In the genomic region with DNA sequence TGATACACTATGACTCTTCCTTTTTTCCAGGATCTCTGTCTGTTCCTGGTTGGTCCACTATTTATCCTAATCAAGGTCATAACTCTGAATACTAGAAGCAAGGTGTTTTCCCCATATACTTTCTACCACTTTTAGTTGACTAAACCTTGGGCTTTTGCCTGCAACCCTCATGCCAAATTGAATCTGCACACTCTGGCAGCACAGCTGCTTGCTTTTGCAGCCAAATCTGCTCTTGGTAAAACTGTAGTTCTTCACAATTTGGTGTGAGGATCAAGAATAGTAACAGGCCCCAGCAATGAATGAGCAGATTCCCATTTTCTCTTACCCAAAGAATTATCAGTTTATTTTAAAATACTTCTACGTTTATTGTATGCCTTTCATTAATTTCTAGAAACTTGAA, we compare ENCODE assay signal across 28 cellular contexts.
"Had no signal": no experiment of that assay in that cellular context is flagged by ENCODE, and none has a peak within 500 bp of the region (broad histone marks: within the 10 kb centered on the region; RNA-seq: fewer than 3 reads in every experiment).

No MANE protein-coding gene starts in this region.

- H3K36me3 ChIP-seq: brain microvascular endothelial cell, esophagus squamous epithelium, gastroesophageal sphincter had no signal

- H3K4me3 ChIP-seq: esophagus squamous epithelium, gastroesophageal sphincter had no signal

- H3K4me3 Mint-ChIP-seq: activated CD4-positive, alpha-beta memory T cell treated with anti-CD3 and anti-CD28 coated beads for 36 hours; activated CD4-positive, alpha-beta T cell treated with anti-CD3 and anti-CD28 coated beads for 36 hours; activated CD4-positive, alpha-beta T cell treated with anti-CD3 and anti-CD28 coated beads, Interleukin-2, amount 10 ng/mL, durations not matched to agents 24 days and 14 days; activated naive CD8-positive, alpha-beta T cell; activated T-cell treated with anti-CD3 and anti-CD28 coated beads, Interleukin-2, amount 50 U/mL, for 24 hours; activated T-cell treated with anti-CD3 and anti-CD28 coated beads, Interleukin-2, amount 50 U/mL, for 72 hours; central memory CD8-positive, alpha-beta T cell; effector memory CD8-positive, alpha-beta T cell; T-cell; T-helper 1 cell treated with Interleukin-12 subunit alpha and Interleukin-12 subunit beta and Interleukin-4 antibody, amounts not matched to agents 30 μg/mL and 1 μg/mL, for 36 hours had no signal

- H3K4me1 ChIP-seq: esophagus squamous epithelium, gastroesophageal sphincter had no signal

- H3K27ac ChIP-seq: brain microvascular endothelial cell, epithelial cell of prostate, esophagus squamous epithelium, gastroesophageal sphincter had no signal

- H3K4me1 Mint-ChIP-seq: activated CD4-positive, alpha-beta T cell treated with anti-CD3 and anti-CD28 coated beads for 36 hours; activated CD4-positive, alpha-beta T cell treated with anti-CD3 and anti-CD28 coated beads, Interleukin-2, amount 10 ng/mL, durations not matched to agents 24 days and 14 days; central memory CD8-positive, alpha-beta T cell; T-cell had no signal

- H3K27me3 Mint-ChIP-seq: activated CD4-positive, alpha-beta memory T cell treated with anti-CD3 and anti-CD28 coated beads for 36 hours; activated CD4-positive, alpha-beta T cell treated with anti-CD3 and anti-CD28 coated beads for 36 hours; activated CD4-positive, alpha-beta T cell treated with anti-CD3 and anti-CD28 coated beads, Interleukin-2, amount 10 ng/mL, durations not matched to agents 24 days and 14 days; activated naive CD8-positive, alpha-beta T cell; activated T-cell treated with anti-CD3 and anti-CD28 coated beads, Interleukin-2, amount 50 U/mL, for 24 hours; central memory CD8-positive, alpha-beta T cell; effector memory CD8-positive, alpha-beta T cell; T-cell had no signal

- H3K36me3 Mint-ChIP-seq: activated CD4-positive, alpha-beta memory T cell treated with anti-CD3 and anti-CD28 coated beads for 36 hours; activated naive CD8-positive, alpha-beta T cell; T-cell had no signal

- H3K27me3 ChIP-seq: brain microvascular endothelial cell, esophagus squamous epithelium, gastroesophageal sphincter had no signal

- H3K27ac Mint-ChIP-seq: activated CD4-positive, alpha-beta memory T cell treated with anti-CD3 and anti-CD28 coated beads for 36 hours; activated CD4-positive, alpha-beta T cell treated with anti-CD3 and anti-CD28 coated beads for 36 hours; activated CD4-positive, alpha-beta T cell treated with anti-CD3 and anti-CD28 coated beads, Interleukin-2, amount 10 ng/mL, durations not matched to agents 24 days and 14 days; activated naive CD8-positive, alpha-beta T cell; activated T-cell treated with anti-CD3 and anti-CD28 coated beads, Interleukin-2, amount 50 U/mL, for 24 hours; activated T-cell treated with anti-CD3 and anti-CD28 coated beads, Interleukin-2, amount 50 U/mL, for 72 hours; effector memory CD8-positive, alpha-beta T cell; T-cell; T-helper 1 cell treated with Interleukin-12 subunit alpha and Interleukin-12 subunit beta and Interleukin-4 antibody, amounts not matched to agents 30 μg/mL and 1 μg/mL, for 36 hours had no signal

- DNase-seq: activated CD4-positive, alpha-beta memory T cell treated with anti-CD3 and anti-CD28 coated beads for 36 hours; activated CD4-positive, alpha-beta T cell treated with anti-CD3 and anti-CD28 coated beads for 36 hours; activated CD4-positive, alpha-beta T cell treated with anti-CD3 and anti-CD28 coated beads, Interleukin-2, amount 10 ng/mL, durations not matched to agents 24 days and 14 days; activated CD4-positive, CD25-positive, alpha-beta regulatory T cell; activated CD4-positive, CD25-positive, alpha-beta regulatory T cell treated with anti-CD3 and anti-CD28 coated beads, Interleukin-2, amount 50 U/mL, for 72 hours; activated CD8-positive, alpha-beta memory T cell treated with anti-CD3 and anti-CD28 coated beads, Interleukin-2, amount 50 U/mL, for 48 hours; activated gamma-delta T cell treated with Interleukin-2 at 50 U/mL for 16 hours; activated naive CD4-positive, alpha-beta T cell treated with anti-CD3 and anti-CD28 coated beads, Interleukin-2, amount 50 U/mL, for 16 hours; activated naive CD4-positive, alpha-beta T cell treated with Interleukin-2 at 50 U/mL for 16 hours; activated T-cell treated with anti-CD3 and anti-CD28 coated beads for 4 hours; activated T-cell treated with anti-CD3 and anti-CD28 coated beads, Interleukin-2, amount 50 U/mL, for 24 hours; activated T-cell treated with anti-CD3 and anti-CD28 coated beads, Interleukin-2, amount 50 U/mL, for 72 hours; amniotic stem cell; brain microvascular endothelial cell; cortex of kidney; dermis blood vessel endothelial cell; effector CD4-positive, alpha-beta T cell; effector memory CD8-positive, alpha-beta T cell; esophagus squamous epithelium; foreskin melanocyte; SW 1271; T-cell; T-helper 9 cell had no signal
